Comparison of ENCODE assay signal across 11 cellular contexts in the genomic region with DNA sequence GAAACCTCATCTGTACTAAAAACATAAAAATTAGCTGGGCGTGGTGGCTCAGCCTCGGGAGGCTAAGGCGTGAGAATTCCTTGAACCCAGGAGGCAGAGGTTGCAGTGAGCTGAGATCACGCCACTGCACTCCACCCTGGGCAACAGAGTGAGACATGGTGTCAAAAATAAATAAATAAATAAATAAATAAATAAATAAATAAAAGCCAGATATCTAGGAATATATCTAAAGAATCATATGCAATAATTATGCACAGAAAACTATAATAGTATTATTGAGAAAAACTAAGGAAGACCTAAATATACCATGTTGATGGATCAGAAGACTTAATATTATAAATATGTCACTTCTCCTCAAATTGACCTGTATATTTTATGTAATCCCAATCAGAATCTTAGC.
"Had no signal": no experiment of that assay in that cellular context is flagged by ENCODE, and none has a peak within 500 bp of the region (broad histone marks: within the 10 kb centered on the region; RNA-seq: fewer than 3 reads in every experiment).

No MANE protein-coding gene starts in this region.

- H3K27ac ChIP-seq: GM23248 had no signal

- ATAC-seq: GM23338, HCT116 had no signal

- H3K9me3 Mint-ChIP-seq: GM23338, H9, HFFc6 had no signal

- DNase-seq: GM23248, GOT3, H7, H9, HCEC 1CT, HFFc6 had no signal

- H3K4me3 Mint-ChIP-seq: GM23338, H9, HFFc6 had no signal

- H3K9me3 ChIP-seq: HAP-1 had no signal

- H3K36me3 ChIP-seq: HAP-1 had no signal

- H3K4me1 Mint-ChIP-seq: GM23338, H9 had no signal

- H3K4me3 ChIP-seq: GM23248, GM23338, HAP-1 had no signal

- H3K4me2 ChIP-seq: GM23338 had no signal

- H3K4me1 ChIP-seq: HAP-1 had no signal

- H3K27ac Mint-ChIP-seq: GM23338, H9, HFFc6 had no signal

- FAIRE-seq: H1, H54 had no signal
